In the genomic region with DNA sequence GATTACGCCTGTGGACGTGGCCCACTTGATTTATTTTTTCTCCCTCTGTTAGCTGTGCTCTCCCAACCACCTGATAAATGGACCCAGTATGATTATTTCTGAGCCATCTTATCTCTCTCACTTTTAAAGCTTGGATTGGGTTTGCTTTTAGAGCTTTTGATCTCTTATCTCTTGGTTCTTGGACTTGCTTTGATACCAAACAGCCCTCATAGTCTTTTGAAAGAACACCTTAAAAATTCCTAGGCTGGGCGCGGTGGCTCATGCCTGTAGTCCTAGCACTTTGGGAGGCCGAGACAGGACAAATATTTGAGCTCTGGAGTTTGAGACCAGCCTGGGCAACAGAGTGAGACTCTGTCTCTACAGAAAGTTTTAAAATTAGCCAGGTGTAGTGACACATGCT, we compare ENCODE assay signal across 1 cellular context.
TF ChIP-seq lines count a peak whose summit lies in the region.

No MANE protein-coding gene starts in this region.

TF ChIP-seq in HepG2, 621 proteins besides CTCF, POLR2A, EP300 and RAD21:
- TF ChIP-seq SPEN (CRISPR knock-in tag; IDR thresholded peaks at IDR 0.05; ENCODE audit: low read depth) (no peak), ZNF724P (CRISPR knock-in tag; IDR thresholded peaks at IDR 0.05; ENCODE audit: borderline replicate concordance) (no peak), BORCS8-MEF2B (CRISPR knock-in tag; IDR thresholded peaks at IDR 0.05) (no peak), IKZF1 (IDR thresholded peaks at IDR 0.05) (no peak), ARNT2 (CRISPR knock-in tag; IDR thresholded peaks at IDR 0.05; ENCODE audit: low read depth) (no peak), ZNF121 (CRISPR knock-in tag; IDR thresholded peaks at IDR 0.05) (peak; percentile 87), ZNF7 (CRISPR knock-in tag; IDR thresholded peaks at IDR 0.05) (no peak), ARID2 (CRISPR knock-in tag; IDR thresholded peaks at IDR 0.05; ENCODE audit: borderline replicate concordance) (no peak), SNAPC2 (CRISPR knock-in tag; IDR thresholded peaks at IDR 0.05) (no peak), ISL2 (CRISPR knock-in tag; IDR thresholded peaks at IDR 0.05) (peak; percentile 70), ZNF746 (CRISPR knock-in tag; IDR thresholded peaks at IDR 0.05) (no peak), RAD51 (IDR thresholded peaks at IDR 0.05; ENCODE audit: borderline replicate concordance) (no peak), ZKSCAN5 (CRISPR knock-in tag; IDR thresholded peaks at IDR 0.05) (no peak), TCF7 (IDR thresholded peaks at IDR 0.05; ENCODE audit: low read depth) (peak; percentile 59; the same call in 1 of the 2 replicates)
- TF ChIP-seq, protein P1, sequence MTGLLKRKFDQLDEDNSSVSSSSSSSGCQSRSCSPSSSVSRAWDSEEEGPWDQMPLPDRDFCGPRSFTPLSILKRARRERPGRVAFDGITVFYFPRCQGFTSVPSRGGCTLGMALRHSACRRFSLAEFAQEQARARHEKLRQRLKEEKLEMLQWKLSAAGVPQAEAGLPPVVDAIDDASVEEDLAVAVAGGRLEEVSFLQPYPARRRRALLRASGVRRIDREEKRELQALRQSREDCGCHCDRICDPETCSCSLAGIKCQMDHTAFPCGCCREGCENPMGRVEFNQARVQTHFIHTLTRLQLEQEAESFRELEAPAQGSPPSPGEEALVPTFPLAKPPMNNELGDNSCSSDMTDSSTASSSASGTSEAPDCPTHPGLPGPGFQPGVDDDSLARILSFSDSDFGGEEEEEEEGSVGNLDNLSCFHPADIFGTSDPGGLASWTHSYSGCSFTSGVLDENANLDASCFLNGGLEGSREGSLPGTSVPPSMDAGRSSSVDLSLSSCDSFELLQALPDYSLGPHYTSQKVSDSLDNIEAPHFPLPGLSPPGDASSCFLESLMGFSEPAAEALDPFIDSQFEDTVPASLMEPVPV (CRISPR knock-in tag; IDR thresholded peaks at IDR 0.05) = no peak
- TF ChIP-seq, protein P2, sequence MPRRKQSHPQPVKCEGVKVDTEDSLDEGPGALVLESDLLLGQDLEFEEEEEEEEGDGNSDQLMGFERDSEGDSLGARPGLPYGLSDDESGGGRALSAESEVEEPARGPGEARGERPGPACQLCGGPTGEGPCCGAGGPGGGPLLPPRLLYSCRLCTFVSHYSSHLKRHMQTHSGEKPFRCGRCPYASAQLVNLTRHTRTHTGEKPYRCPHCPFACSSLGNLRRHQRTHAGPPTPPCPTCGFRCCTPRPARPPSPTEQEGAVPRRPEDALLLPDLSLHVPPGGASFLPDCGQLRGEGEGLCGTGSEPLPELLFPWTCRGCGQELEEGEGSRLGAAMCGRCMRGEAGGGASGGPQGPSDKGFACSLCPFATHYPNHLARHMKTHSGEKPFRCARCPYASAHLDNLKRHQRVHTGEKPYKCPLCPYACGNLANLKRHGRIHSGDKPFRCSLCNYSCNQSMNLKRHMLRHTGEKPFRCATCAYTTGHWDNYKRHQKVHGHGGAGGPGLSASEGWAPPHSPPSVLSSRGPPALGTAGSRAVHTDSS (CRISPR knock-in tag; conservative IDR thresholded peaks at IDR 0.05) = no peak
- TF ChIP-seq, protein P3, sequence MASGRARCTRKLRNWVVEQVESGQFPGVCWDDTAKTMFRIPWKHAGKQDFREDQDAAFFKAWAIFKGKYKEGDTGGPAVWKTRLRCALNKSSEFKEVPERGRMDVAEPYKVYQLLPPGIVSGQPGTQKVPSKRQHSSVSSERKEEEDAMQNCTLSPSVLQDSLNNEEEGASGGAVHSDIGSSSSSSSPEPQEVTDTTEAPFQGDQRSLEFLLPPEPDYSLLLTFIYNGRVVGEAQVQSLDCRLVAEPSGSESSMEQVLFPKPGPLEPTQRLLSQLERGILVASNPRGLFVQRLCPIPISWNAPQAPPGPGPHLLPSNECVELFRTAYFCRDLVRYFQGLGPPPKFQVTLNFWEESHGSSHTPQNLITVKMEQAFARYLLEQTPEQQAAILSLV (CRISPR knock-in tag; IDR thresholded peaks at IDR 0.05; ENCODE audit: borderline replicate concordance) = no peak
- TF ChIP-seq, protein P4, sequence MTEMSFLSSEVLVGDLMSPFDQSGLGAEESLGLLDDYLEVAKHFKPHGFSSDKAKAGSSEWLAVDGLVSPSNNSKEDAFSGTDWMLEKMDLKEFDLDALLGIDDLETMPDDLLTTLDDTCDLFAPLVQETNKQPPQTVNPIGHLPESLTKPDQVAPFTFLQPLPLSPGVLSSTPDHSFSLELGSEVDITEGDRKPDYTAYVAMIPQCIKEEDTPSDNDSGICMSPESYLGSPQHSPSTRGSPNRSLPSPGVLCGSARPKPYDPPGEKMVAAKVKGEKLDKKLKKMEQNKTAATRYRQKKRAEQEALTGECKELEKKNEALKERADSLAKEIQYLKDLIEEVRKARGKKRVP (CRISPR knock-in tag; IDR thresholded peaks at IDR 0.05) = no peak
- TF ChIP-seq, protein P5, sequence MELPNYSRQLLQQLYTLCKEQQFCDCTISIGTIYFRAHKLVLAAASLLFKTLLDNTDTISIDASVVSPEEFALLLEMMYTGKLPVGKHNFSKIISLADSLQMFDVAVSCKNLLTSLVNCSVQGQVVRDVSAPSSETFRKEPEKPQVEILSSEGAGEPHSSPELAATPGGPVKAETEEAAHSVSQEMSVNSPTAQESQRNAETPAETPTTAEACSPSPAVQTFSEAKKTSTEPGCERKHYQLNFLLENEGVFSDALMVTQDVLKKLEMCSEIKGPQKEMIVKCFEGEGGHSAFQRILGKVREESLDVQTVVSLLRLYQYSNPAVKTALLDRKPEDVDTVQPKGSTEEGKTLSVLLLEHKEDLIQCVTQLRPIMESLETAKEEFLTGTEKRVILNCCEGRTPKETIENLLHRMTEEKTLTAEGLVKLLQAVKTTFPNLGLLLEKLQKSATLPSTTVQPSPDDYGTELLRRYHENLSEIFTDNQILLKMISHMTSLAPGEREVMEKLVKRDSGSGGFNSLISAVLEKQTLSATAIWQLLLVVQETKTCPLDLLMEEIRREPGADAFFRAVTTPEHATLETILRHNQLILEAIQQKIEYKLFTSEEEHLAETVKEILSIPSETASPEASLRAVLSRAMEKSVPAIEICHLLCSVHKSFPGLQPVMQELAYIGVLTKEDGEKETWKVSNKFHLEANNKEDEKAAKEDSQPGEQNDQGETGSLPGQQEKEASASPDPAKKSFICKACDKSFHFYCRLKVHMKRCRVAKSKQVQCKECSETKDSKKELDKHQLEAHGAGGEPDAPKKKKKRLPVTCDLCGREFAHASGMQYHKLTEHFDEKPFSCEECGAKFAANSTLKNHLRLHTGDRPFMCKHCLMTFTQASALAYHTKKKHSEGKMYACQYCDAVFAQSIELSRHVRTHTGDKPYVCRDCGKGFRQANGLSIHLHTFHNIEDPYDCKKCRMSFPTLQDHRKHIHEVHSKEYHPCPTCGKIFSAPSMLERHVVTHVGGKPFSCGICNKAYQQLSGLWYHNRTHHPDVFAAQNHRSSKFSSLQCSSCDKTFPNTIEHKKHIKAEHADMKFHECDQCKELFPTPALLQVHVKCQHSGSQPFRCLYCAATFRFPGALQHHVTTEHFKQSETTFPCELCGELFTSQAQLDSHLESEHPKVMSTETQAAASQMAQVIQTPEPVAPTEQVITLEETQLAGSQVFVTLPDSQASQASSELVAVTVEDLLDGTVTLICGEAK (IDR thresholded peaks at IDR 0.05) = no peak
- TF ChIP-seq, protein P5 (CRISPR knock-in tag; IDR thresholded peaks at IDR 0.05) = no peak
TF ChIP-seq in HepG2: peak in this region for 3.
